In genomic region chr5:180494510-180495181, GRCh38 we compare ENCODE assay signal across 8 cellular contexts. TPM values are rescaled to one million over a fixed set of nuclear protein-coding genes. Genes with fewer than 3 reads are reported as not detected.
DNase-seq lines count a peak whose midpoint lies in the region; ATAC-seq lines count a peak whose summit lies in the region.

No MANE protein-coding gene starts in this region.

- intact Hi-C loops in activated CD4-positive, alpha-beta T cell treated with anti-CD3 and anti-CD28 coated beads for 36 hours (cut with DNase I, micrococcal nuclease): loop anchor here (1.0 to 10.0 kb wide), 12 partner anchors 70 to 940 kb away; partner anchors contain the start of genes GFPT2 (in 1 of the 2), MAPK9 (in 1 of the 2), MRNIP (in 1 of the 2) and RUFY1 (in 1 of the 2)

- no peaks in the 10 kb centered on the region for H3K36me3 ChIP-seq in ectodermal cell (ENCODE audit: control insufficient read depth, insufficient read depth, low read length)

- peak; percentile 36 for DNase-seq in COR-L47 (lab: John Stamatoyannopoulos, UW)
- DNase-seq in activated CD4-positive, alpha-beta T cell treated with anti-CD3 and anti-CD28 coated beads for 36 hours: peak; percentile 57
- peak; percentile 44 to 54 for DNase-seq in lung microvascular endothelial cell (ENCODE audit: low read depth in 2 of 2)
- peak; percentile 19 for DNase-seq in stimulated activated CD8-positive, alpha-beta memory T cell treated with anti-CD3 and anti-CD28 coated beads, Interleukin-12 subunit alpha, Interleukin-12 subunit beta, amount 100 ng/mL, for 1 hour (ENCODE audit: low read depth)
- no peak for DNase-seq in NCI-H187 (lab: John Stamatoyannopoulos, UW)

- 0 to 1% methylated on average over 92 of the region's 92 CpGs for WGBS in ectodermal cell, 2 experiments

- H3K36me3 Mint-ChIP-seq in activated CD4-positive, alpha-beta T cell treated with anti-CD3 and anti-CD28 coated beads for 36 hours (ENCODE audit: low read depth): peaks cover 12% of the 10 kb centered on the region

- POLR2A ChIA-PET in activated CD4-positive, alpha-beta T cell treated with anti-CD3 and anti-CD28 coated beads for 36 hours (lab: Charles Lee): no interaction called here

- H3K9me3 Mint-ChIP-seq in activated CD4-positive, alpha-beta T cell treated with anti-CD3 and anti-CD28 coated beads for 36 hours (ENCODE audit: low read depth): no peaks in the 10 kb centered on the region

- ATAC-seq in GM19463 (IDR thresholded peaks at IDR 0.05; ENCODE audit: unreplicated experiment): peak; percentile 29
- peak; percentile 19 for ATAC-seq in HG03558 (IDR thresholded peaks at IDR 0.05; ENCODE audit: extremely low read depth, unreplicated experiment)
- ATAC-seq in activated CD4-positive, alpha-beta T cell treated with anti-CD3 and anti-CD28 coated beads for 36 hours: peak; percentile 31

- H3K4me3 ChIP-seq in ectodermal cell (ENCODE audit: insufficient read depth, low read depth, low read length): peak overlapping the region; percentile 94

- H3K27ac Mint-ChIP-seq in activated CD4-positive, alpha-beta T cell treated with anti-CD3 and anti-CD28 coated beads for 36 hours: peak overlapping the region; percentile 87

- CTCF ChIA-PET in activated CD4-positive, alpha-beta T cell treated with anti-CD3 and anti-CD28 coated beads for 36 hours (lab: Charles Lee): interaction anchor here (0.6 kb wide), 1 partner anchor 802 kb away, joined by 4 read pairs; no protein-coding TSS in a partner anchor

- no peaks in the 10 kb centered on the region for H3K9me3 ChIP-seq in ectodermal cell (ENCODE audit: control insufficient read depth, low read length)

- H3K27ac ChIP-seq in ectodermal cell (ENCODE audit: insufficient read depth, low read depth, low read length, poor library complexity, severe bottlenecking): peak overlapping the region; percentile 97

- H3K27me3 Mint-ChIP-seq in activated CD4-positive, alpha-beta T cell treated with anti-CD3 and anti-CD28 coated beads for 36 hours: no peaks in the 10 kb centered on the region

- peaks cover 12% of the 10 kb centered on the region for H3K4me1 ChIP-seq in ectodermal cell (ENCODE audit: control insufficient read depth, insufficient read depth, low read length)

- peaks cover 36% of the 10 kb centered on the region for H3K4me1 Mint-ChIP-seq in activated CD4-positive, alpha-beta T cell treated with anti-CD3 and anti-CD28 coated beads for 36 hours

- no peaks in the 10 kb centered on the region for H3K27me3 ChIP-seq in ectodermal cell (ENCODE audit: control insufficient read depth, insufficient read depth, low read length, poor library complexity, severe bottlenecking)

- peak overlapping the region; percentile 78 for H3K4me3 Mint-ChIP-seq in activated CD4-positive, alpha-beta T cell treated with anti-CD3 and anti-CD28 coated beads for 36 hours

RNA-seq across cellular contexts. Expression of gene CNOT6, which starts 0.5 kb away (rescaled TPM):
- 10 to 100 TPM; 34.4 to 43.2 TPM for total RNA-seq in activated CD4-positive, alpha-beta T cell treated with anti-CD3 and anti-CD28 coated beads for 36 hours
- polyA plus RNA-seq in ectodermal cell (2013, experiment 1 of 4): 49.6 TPM
- 44.2 TPM for polyA plus RNA-seq in ectodermal cell (2013, experiment 2 of 4)
- 31.9 TPM for polyA plus RNA-seq in ectodermal cell (2013, experiment 3 of 4)
- polyA plus RNA-seq in ectodermal cell (2013, experiment 4 of 4): 34.6 TPM
- total RNA-seq in lung microvascular endothelial cell: 14.4 and 15.1 TPM in 2 replicates

Comparison
In these comparisons a context has a peak if more than half of its experiments do, and no peak if none do; other contexts are left out.
1. DNase-seq: peak in COR-L47 (single experiment), activated CD4-positive, alpha-beta T cell treated with anti-CD3 and anti-CD28 coated beads for 36 hours (single experiment), lung microvascular endothelial cell (2 of 2) and stimulated activated CD8-positive, alpha-beta memory T cell treated with anti-CD3 and anti-CD28 coated beads, Interleukin-12 subunit alpha, Interleukin-12 subunit beta, amount 100 ng/mL, for 1 hour (single experiment); none in NCI-H187 (0 of 2).
2. Peak in every context shown above with its lines, with median percentiles within 50 percentile points of each other: ATAC-seq.